ENCODE assay signal across 1 cellular context in the genomic region with DNA sequence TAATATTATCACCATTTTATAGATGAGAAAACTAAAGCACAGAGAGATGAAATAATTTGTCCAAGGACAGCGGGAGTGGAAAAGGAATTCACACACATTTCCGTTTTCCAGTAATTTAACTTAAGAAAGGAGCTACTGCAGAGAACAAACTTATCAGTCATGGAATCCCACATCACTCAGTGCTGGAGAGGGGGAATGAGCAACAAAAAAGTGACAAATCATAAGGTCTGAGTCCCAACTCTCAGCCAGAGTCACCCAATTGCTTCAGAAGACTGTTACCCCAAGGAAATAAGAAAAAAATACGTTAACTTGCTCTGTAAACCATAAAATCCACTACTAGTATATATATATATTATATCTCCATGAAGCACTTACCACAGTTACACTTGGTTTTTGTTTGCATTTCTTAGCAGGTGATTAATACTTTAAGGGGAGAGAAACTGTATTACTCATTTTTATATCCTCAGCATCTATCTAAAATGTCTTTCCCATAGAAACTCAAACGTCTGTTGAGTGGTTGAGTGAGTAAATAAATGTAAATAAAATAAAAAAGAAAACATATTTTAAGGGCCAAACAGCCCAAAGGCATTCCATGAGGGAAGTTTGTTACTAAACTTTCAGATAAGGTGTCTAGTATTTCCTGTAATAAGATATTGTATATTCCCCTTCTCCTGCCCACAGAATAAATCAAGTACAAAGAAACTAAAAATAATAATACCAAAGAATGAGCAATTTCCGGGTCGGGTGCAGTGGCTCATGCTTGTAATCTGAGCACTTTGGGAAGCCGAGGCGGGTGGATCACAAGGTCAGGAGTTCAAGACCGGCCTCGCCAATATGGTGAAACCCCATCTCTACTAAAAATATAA.
TF ChIP-seq lines count a peak whose summit lies in the region.

No MANE protein-coding gene starts in this region.

TF ChIP-seq in HepG2, 621 proteins besides CTCF, POLR2A, EP300 and RAD21 (continued from another document):
- no peak for TF ChIP-seq GPN1 (CRISPR knock-in tag; IDR thresholded peaks at IDR 0.05; ENCODE audit: borderline replicate concordance)
- TF ChIP-seq, protein P1, sequence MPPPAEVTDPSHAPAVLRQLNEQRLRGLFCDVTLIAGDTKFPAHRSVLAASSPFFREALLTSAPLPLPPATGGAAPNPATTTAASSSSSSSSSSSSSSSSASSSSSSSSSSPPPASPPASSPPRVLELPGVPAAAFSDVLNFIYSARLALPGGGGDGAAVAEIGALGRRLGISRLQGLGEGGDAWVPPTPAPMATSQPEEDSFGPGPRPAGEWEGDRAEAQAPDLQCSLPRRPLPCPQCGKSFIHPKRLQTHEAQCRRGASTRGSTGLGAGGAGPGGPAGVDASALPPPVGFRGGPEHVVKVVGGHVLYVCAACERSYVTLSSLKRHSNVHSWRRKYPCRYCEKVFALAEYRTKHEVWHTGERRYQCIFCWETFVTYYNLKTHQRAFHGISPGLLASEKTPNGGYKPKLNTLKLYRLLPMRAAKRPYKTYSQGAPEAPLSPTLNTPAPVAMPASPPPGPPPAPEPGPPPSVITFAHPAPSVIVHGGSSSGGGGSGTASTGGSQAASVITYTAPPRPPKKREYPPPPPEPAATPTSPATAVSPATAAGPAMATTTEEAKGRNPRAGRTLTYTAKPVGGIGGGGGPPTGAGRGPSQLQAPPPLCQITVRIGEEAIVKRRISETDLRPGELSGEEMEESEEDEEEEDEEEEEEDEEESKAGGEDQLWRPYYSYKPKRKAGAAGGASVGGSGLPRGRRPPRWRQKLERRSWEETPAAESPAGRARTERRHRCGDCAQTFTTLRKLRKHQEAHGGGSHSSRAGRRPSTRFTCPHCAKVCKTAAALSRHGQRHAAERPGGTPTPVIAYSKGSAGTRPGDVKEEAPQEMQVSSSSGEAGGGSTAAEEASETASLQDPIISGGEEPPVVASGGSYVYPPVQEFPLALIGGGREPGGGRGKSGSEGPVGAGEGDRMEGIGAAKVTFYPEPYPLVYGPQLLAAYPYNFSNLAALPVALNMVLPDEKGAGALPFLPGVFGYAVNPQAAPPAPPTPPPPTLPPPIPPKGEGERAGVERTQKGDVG (CRISPR knock-in tag; IDR thresholded peaks at IDR 0.05; ENCODE audit: borderline replicate concordance) = no peak
- TF ChIP-seq SALL1 (CRISPR knock-in tag; IDR thresholded peaks at IDR 0.05) = no peak
